Comparison of ENCODE assay signal across 8 cellular contexts in the genomic region with DNA sequence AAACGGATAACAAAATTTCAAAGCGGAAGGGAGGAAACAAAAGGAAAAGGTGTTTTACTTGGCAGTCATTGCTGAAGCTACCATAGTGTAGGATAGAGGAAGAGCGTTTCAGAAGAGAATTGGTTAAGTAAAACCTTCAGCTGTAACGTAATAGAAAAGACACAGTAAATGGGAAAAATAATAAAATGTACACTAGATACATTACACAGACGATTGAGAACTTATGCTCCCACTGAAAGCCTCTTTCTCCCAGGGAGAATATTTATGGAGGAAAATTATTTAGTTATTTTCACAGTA.
DNase-seq lines count a peak whose midpoint lies in the region; ATAC-seq and TF ChIP-seq lines count a peak whose summit lies in the region.

No MANE protein-coding gene starts in this region.

- no peak for ATAC-seq in naive thymus-derived CD4-positive, alpha-beta T cell
- no peak for ATAC-seq in body of pancreas

- in situ Hi-C loops in astrocyte of the cerebellum (cut with HindIII; ENCODE audit: low sequenced_read_pairs): no loop called here

- TF ChIP-seq POLR2A in body of pancreas (IDR thresholded peaks at IDR 0.05): no peak

- peaks cover 0 to 6% (median 0%) of the 10 kb centered on the region in 5 donors for H3K36me3 Mint-ChIP-seq in naive thymus-derived CD4-positive, alpha-beta T cell

- H3K4me1 ChIP-seq in BE2C (no peaks in the 10 kb centered on the region), HUES6 (ENCODE audit: control insufficient read depth, insufficient read depth, low read length) (peaks cover 28% of the 10 kb centered on the region), body of pancreas (peaks cover 29% of the 10 kb centered on the region)
- peaks cover 14 to 23% of the 10 kb centered on the region in 2 donors for H3K4me1 ChIP-seq in naive thymus-derived CD4-positive, alpha-beta T cell (ENCODE audit: control insufficient read depth in 2 of 2, insufficient read depth in 2 of 2, low read length in 2 of 2)

- H3K9ac ChIP-seq in HUES6 (ENCODE audit: low read length): no peak overlapping the region

- peaks cover 44% of the 10 kb centered on the region for H3K27me3 ChIP-seq in BE2C
- H3K27me3 ChIP-seq in HUES6 (ENCODE audit: control insufficient read depth, insufficient read depth, low read length): peaks cover 71% of the 10 kb centered on the region
- H3K27me3 ChIP-seq in naive thymus-derived CD4-positive, alpha-beta T cell (ENCODE audit: control insufficient read depth in 2 of 2, insufficient read depth in 2 of 2, low read length in 2 of 2): peaks cover 0 to 32% of the 10 kb centered on the region in 2 donors
- peaks cover 6 to 33% of the 10 kb centered on the region in 2 donors for H3K27me3 ChIP-seq in body of pancreas

- peaks cover 16 to 41% (median 29%) of the 10 kb centered on the region in 7 donors for H3K4me1 Mint-ChIP-seq in naive thymus-derived CD4-positive, alpha-beta T cell

- H3K9me3 ChIP-seq in BE2C (no peaks in the 10 kb centered on the region), HUES6 (ENCODE audit: control insufficient read depth, insufficient read depth, low read depth, low read length) (no peaks in the 10 kb centered on the region), body of pancreas (no peaks in the 10 kb centered on the region)
- H3K9me3 ChIP-seq in naive thymus-derived CD4-positive, alpha-beta T cell (ENCODE audit: control insufficient read depth in 2 of 3, low read length in 3 of 3): no peaks in the 10 kb centered on the region

- CTCF ChIA-PET in naive thymus-derived CD4-positive, alpha-beta T cell (lab: Charles Lee): no interaction called here

- peaks cover 41 to 69% (median 62%) of the 10 kb centered on the region in 5 donors for H3K27me3 Mint-ChIP-seq in naive thymus-derived CD4-positive, alpha-beta T cell

- H3K9me3 Mint-ChIP-seq in naive thymus-derived CD4-positive, alpha-beta T cell: peaks cover 0 to 8% (median 0%) of the 10 kb centered on the region in 11 donors

- intact Hi-C loops in naive thymus-derived CD4-positive, alpha-beta T cell (cut with micrococcal nuclease): loop anchor here (2.0 kb wide), 2 partner anchors 61 to 227 kb away; no protein-coding TSS in a partner anchor
- intact Hi-C loops in body of pancreas (cut with DNase I): no loop called here

- no peak overlapping the region for H3K27ac ChIP-seq in HUES6 (ENCODE audit: low read depth, low read length)
- H3K27ac ChIP-seq in naive thymus-derived CD4-positive, alpha-beta T cell (ENCODE audit: low read depth, low read length): no peak overlapping the region
- H3K27ac ChIP-seq in body of pancreas: peak overlapping the region in 1 of 4 donors; percentile 74

- POLR2A ChIA-PET in naive thymus-derived CD4-positive, alpha-beta T cell (lab: Charles Lee): interaction anchor here (0.7 to 3.4 kb wide), 3 partner anchors 18 to 269 kb away, joined by 3 to 12 read pairs (median 5); no protein-coding TSS in a partner anchor

- peak overlapping the region in 2 of 9 donors; percentile 48 to 94 for H3K27ac Mint-ChIP-seq in naive thymus-derived CD4-positive, alpha-beta T cell

- WGBS in body of pancreas, 2 donors: 19 to 30% methylated on average over 5 of the region's 5 CpGs

- H3K4me3 Mint-ChIP-seq in naive thymus-derived CD4-positive, alpha-beta T cell: peak overlapping the region; percentile 88 to 98 (median 92)

- H3K36me3 ChIP-seq in BE2C (no peaks in the 10 kb centered on the region), HUES6 (ENCODE audit: control insufficient read depth, insufficient read depth, low read length) (no peaks in the 10 kb centered on the region), body of pancreas (replicated peaks in 1 of 2; ENCODE audit: insufficient read depth in 1 of 2, low read depth in 2 of 2) (no peaks in the 10 kb centered on the region)
- H3K36me3 ChIP-seq in naive thymus-derived CD4-positive, alpha-beta T cell (ENCODE audit: control insufficient read depth in 2 of 3, insufficient read depth in 3 of 3, low read length in 3 of 3): no peaks in the 10 kb centered on the region

- TF ChIP-seq CTCF in BE2C (IDR thresholded peaks at IDR 0.05; ENCODE audit: low read depth, low read length) (no peak), astrocyte of the cerebellum (IDR thresholded peaks at IDR 0.05; ENCODE audit: low read depth, low read length, missing control alignments) (no peak), body of pancreas (IDR thresholded peaks at IDR 0.05) (no peak)

- no peak for DNase-seq in BE2C
- DNase-seq in astrocyte of the cerebellum (ENCODE audit: low read depth): no peak
- no peak for DNase-seq in naive thymus-derived CD4-positive, alpha-beta T cell
- DNase-seq in body of pancreas: no peak
- no peak for DNase-seq in inferior parietal cortex (ENCODE audit: extremely low spot score)
- DNase-seq in T-helper 9 cell: no peak
- DNase-seq in midbrain (lab: John Stamatoyannopoulos, UW): no peak

- H3K4me3 ChIP-seq in BE2C (ENCODE audit: low read depth, low read length): peak overlapping the region; percentile 60
- H3K4me3 ChIP-seq in HUES6 (ENCODE audit: low read depth, low read length): peak overlapping the region; percentile 84
- H3K4me3 ChIP-seq in astrocyte of the cerebellum (ENCODE audit: low read depth, low read length): peak overlapping the region; percentile 65
- peak overlapping the region; percentile 75 for H3K4me3 ChIP-seq in naive thymus-derived CD4-positive, alpha-beta T cell (ENCODE audit: low read length)
- no peak overlapping the region for H3K4me3 ChIP-seq in body of pancreas

Comparison
In these comparisons a context has a peak if more than half of its experiments do, and no peak if none do; other contexts are left out.
1. H3K4me3 ChIP-seq: peak in BE2C (single experiment), HUES6 (single experiment), astrocyte of the cerebellum (single experiment) and naive thymus-derived CD4-positive, alpha-beta T cell (single experiment); none in body of pancreas (0 of 2).